In the genomic region with DNA sequence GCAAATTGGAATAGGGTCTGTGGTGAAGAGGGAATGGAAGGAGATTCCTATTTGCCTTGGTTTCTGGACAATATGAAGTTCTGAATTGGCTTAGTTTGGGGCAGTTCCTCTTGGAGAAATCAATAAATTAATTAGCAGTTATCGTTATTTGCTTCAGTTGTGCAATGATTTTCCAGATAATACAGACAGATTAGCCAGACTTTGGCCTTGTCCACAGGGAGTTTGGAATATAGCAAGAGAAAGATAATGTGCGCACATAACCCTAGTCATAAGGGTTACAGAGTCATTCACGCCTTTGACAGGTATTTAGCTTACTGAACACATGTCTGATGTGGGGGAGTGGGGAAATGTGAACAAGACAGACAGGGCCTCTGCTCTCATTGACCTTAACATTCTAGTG, we compare ENCODE assay signal across 9 cellular contexts. TPM values are rescaled to one million over a fixed set of nuclear protein-coding genes. Genes with fewer than 3 reads are reported as not detected.
DNase-seq lines count a peak whose midpoint lies in the region; TF ChIP-seq lines count a peak whose summit lies in the region.
"Had no signal": no experiment of that assay in that cellular context is flagged by ENCODE, and none has a peak within 500 bp of the region (broad histone marks: within the 10 kb centered on the region; RNA-seq: fewer than 3 reads in every experiment).

No MANE protein-coding gene starts in this region.

- POLR2A ChIA-PET in BJ (lab: Charles Lee) = no interaction called here

- peaks cover 10% of the 10 kb centered on the region; the same call in 1 of the 2 replicates for H3K79me2 ChIP-seq in Karpas-422 (ENCODE audit: low read length)

- H3K4me1 ChIP-seq in Karpas-422 (ENCODE audit: low read length) = peaks cover 21% of the 10 kb centered on the region

- H3K9me2 ChIP-seq in Karpas-422 (replicated peaks; ENCODE audit: insufficient read depth, low read length) = no peaks in the 10 kb centered on the region

- H2AFZ ChIP-seq in Karpas-422 (ENCODE audit: low read length) = no peak overlapping the region

- peaks cover 28% of the 10 kb centered on the region for H3K4me1 Mint-ChIP-seq in nephron

- TF ChIP-seq CTCF in BJ (IDR thresholded peaks at IDR 0.05; ENCODE audit: insufficient read depth, low read depth, low read length) (no peak), coronary artery (IDR thresholded peaks at IDR 0.05) (no peak), nephron (IDR thresholded peaks at IDR 0.05; ENCODE audit: unreplicated experiment in 3 of 3) (no peak)

- peak overlapping the region; percentile 93 for H3K4me2 ChIP-seq in Karpas-422 (ENCODE audit: low read depth, low read length, poor library complexity, severe bottlenecking)

- H3K4me3 ChIP-seq in BJ (ENCODE audit: low read depth, low read length) (peak overlapping the region; percentile 81), Karpas-422 (ENCODE audit: low read length) (peak overlapping the region; percentile 99), coronary artery (peak overlapping the region; percentile 98)

- peak overlapping the region; percentile 89 for H3K9ac ChIP-seq in Karpas-422 (ENCODE audit: low read length)

- no peaks in the 10 kb centered on the region for H3K9me3 ChIP-seq in Karpas-422 (ENCODE audit: low read length)

- no peak overlapping the region for H3K27ac ChIP-seq in Karpas-422 (ENCODE audit: low read length)
- no peak overlapping the region for H3K27ac ChIP-seq in coronary artery

- peaks cover 6% of the 10 kb centered on the region for H3K36me3 Mint-ChIP-seq in nephron (ENCODE audit: low read depth)

- no peaks in the 10 kb centered on the region for H3K9me3 Mint-ChIP-seq in nephron

- H3K27me3 Mint-ChIP-seq in nephron (ENCODE audit: low read depth) = no peaks in the 10 kb centered on the region

- CTCF ChIA-PET in BJ (lab: Yijun Ruan, JAX) = no interaction called here

- H3K27ac Mint-ChIP-seq in nephron = peak overlapping the region; percentile 39 to 93 (median 89)

- peak overlapping the region; percentile 94 to 97 (median 96) for H3K4me3 Mint-ChIP-seq in nephron

- DNase-seq in BJ (ENCODE audit: low read depth) (no peak), Karpas-422 (no peak), coronary artery (ENCODE audit: low spot score) (no peak), kidney tubule cell (ENCODE audit: low spot score) (no peak), HT-29 (ENCODE audit: low spot score) (no peak), NCI-H1092 (lab: John Stamatoyannopoulos, UW) (no peak)
- DNase-seq in stimulated activated CD4-positive, alpha-beta T cell treated with anti-CD3 and anti-CD28 coated beads, Interleukin-12 subunit alpha, Interleukin-12 subunit beta, amount 100 ng/mL, for 4 hours = no peak
- DNase-seq: NCI-H1092 treated with DMSO at 0.1 percent for 48 hours had no signal

- H4K20me1 ChIP-seq in Karpas-422 (ENCODE audit: insufficient read depth, low read depth, low read length) = peaks cover 28% of the 10 kb centered on the region

- no peaks in the 10 kb centered on the region for H3K36me3 ChIP-seq in BJ (ENCODE audit: control insufficient read depth, insufficient read depth, low read length)
- H3K36me3 ChIP-seq in Karpas-422 (ENCODE audit: insufficient read depth, low read length) = no peaks in the 10 kb centered on the region

- H3K27me3 ChIP-seq in BJ (ENCODE audit: control insufficient read depth, insufficient read depth, low read length) (peaks cover under 1% of the 10 kb centered on the region; the same call in 1 of the 2 replicates), Karpas-422 (ENCODE audit: low read length) (0 out of 2 replicates have a peak, but pooled peaks cover 3% of the 10 kb centered on the region)

RNA-seq across cellular contexts. Expression of a gene that starts 1.3 kb away (rescaled TPM):
- 54.1 and 55.7 TPM in 2 replicates for polyA plus RNA-seq in BJ (2011; rRNA removed)
- 39.6 and 45.0 TPM in 2 replicates for polyA minus RNA-seq in BJ (2011; rRNA and poly(A)+ RNA removed)
- total RNA-seq in Karpas-422 (2014; rRNA removed; shearing (Covaris generic); ENCODE audit: low replicate concordance) = 7.9 and 8.2 TPM in 2 replicates
- total RNA-seq in HT-29 (2014; rRNA removed; shearing (Covaris generic)) = 3.3 and 5.9 TPM in 2 replicates
